1 cellular context compared by ENCODE assay signal in genomic region chr2:24494415-24494814, GRCh38.
TF ChIP-seq lines count a peak whose summit lies in the region.

No MANE protein-coding gene starts in this region.

TF ChIP-seq in K562, 482 proteins besides CTCF, POLR2A, EP300 and RAD21 (continued from another document):
- TF ChIP-seq PATZ1 (CRISPR knock-in tag; IDR thresholded peaks at IDR 0.05; ENCODE audit: borderline replicate concordance), result no peak
- no peak for TF ChIP-seq HIVEP1 (CRISPR knock-in tag; IDR thresholded peaks at IDR 0.05)
- no peak for TF ChIP-seq ZBTB7A (IDR thresholded peaks at IDR 0.05; ENCODE audit: borderline replicate concordance, control insufficient read depth, low read depth, low read length)
- TF ChIP-seq HDGF (IDR thresholded peaks at IDR 0.05), result no peak
- TF ChIP-seq KDM1A (IDR thresholded peaks at IDR 0.05), result peak in 1 of 2 experiments; percentile 4; a peak in 1 of 4 replicates
- no peak for TF ChIP-seq COPS2 (conservative IDR thresholded peaks at IDR 0.05)
- TF ChIP-seq ZBTB40 (IDR thresholded peaks at IDR 0.05), result no peak
- TF ChIP-seq ZBTB40 (CRISPR knock-in tag; IDR thresholded peaks at IDR 0.05), result no peak
- no peak for TF ChIP-seq BRCA1 (IDR thresholded peaks at IDR 0.05)
- no peak for TF ChIP-seq BRCA1 (CRISPR knock-in tag; IDR thresholded peaks at IDR 0.05)
- peak; percentile 57 for TF ChIP-seq DACH1 (IDR thresholded peaks at IDR 0.05; ENCODE audit: partially characterized antibody)
- no peak for TF ChIP-seq POLR2AphosphoS2 (IDR thresholded peaks at IDR 0.05; ENCODE audit: low read length)
- no peak for TF ChIP-seq ZNF764 (CRISPR knock-in tag; IDR thresholded peaks at IDR 0.05; ENCODE audit: low read depth)
- TF ChIP-seq NFXL1 (CRISPR knock-in tag; IDR thresholded peaks at IDR 0.05), result no peak
- TF ChIP-seq SMARCA5 (IDR thresholded peaks at IDR 0.05), result no peak
- no peak for TF ChIP-seq RFX7 (CRISPR knock-in tag; IDR thresholded peaks at IDR 0.05)
- TF ChIP-seq MYC (IDR thresholded peaks at IDR 0.05; ENCODE audit: low read depth, low read length), result 0 out of 2 replicates have a peak, but pooled peaks have one; percentile 9
- no peak for TF ChIP-seq MYC (CRISPR knock-in tag; IDR thresholded peaks at IDR 0.05; ENCODE audit: borderline replicate concordance, low read depth)
- no peak for TF ChIP-seq POLR2B (IDR thresholded peaks at IDR 0.05; ENCODE audit: low read depth, partially characterized antibody)
- TF ChIP-seq MBD2 (IDR thresholded peaks at IDR 0.05; ENCODE audit: borderline replicate concordance, low read depth), result no peak
- TF ChIP-seq SIN3A (IDR thresholded peaks at IDR 0.05; ENCODE audit: borderline replicate concordance in 2 of 2, control insufficient read depth in 1 of 2, low read depth in 2 of 2, low read length in 2 of 2), result no peak
- TF ChIP-seq MAFF (IDR thresholded peaks at IDR 0.05; ENCODE audit: low read length), result no peak
- no peak for TF ChIP-seq CHD1 (IDR thresholded peaks at IDR 0.05; ENCODE audit: low read length)
- TF ChIP-seq KAT8 (IDR thresholded peaks at IDR 0.05; ENCODE audit: low read depth), result no peak
- TF ChIP-seq MAFK (IDR thresholded peaks at IDR 0.05; ENCODE audit: low read length), result 0 out of 2 replicates have a peak, but pooled peaks have one; percentile 2
- no peak for TF ChIP-seq CBX3 (IDR thresholded peaks at IDR 0.05; ENCODE audit: borderline replicate concordance in 1 of 2, low read length in 2 of 2)
- TF ChIP-seq NFIX (CRISPR knock-in tag; IDR thresholded peaks at IDR 0.05; ENCODE audit: low read depth), result peak; percentile 39; the same call in 1 of the 2 replicates
- no peak for TF ChIP-seq FOXA1 (IDR thresholded peaks at IDR 0.05; ENCODE audit: borderline replicate concordance)
- TF ChIP-seq TCF7L2 (IDR thresholded peaks at IDR 0.05; ENCODE audit: low read depth, low read length), result no peak
- no peak for TF ChIP-seq RBFOX2 (IDR thresholded peaks at IDR 0.05; ENCODE audit: low read depth, low read length)
- no peak for TF ChIP-seq MEF2D (tag; conservative IDR thresholded peaks at IDR 0.05; ENCODE audit: low read depth)
- TF ChIP-seq ZC3H8 (IDR thresholded peaks at IDR 0.05), result no peak
- 0 out of 2 replicates have a peak, but pooled peaks have one; percentile 12 for TF ChIP-seq EHMT2 (IDR thresholded peaks at IDR 0.05)
- no peak for TF ChIP-seq NELFE (IDR thresholded peaks at IDR 0.05; ENCODE audit: insufficient read depth, insufficient read length)
